ENCODE assay signal across 9 cellular contexts in the genomic region with DNA sequence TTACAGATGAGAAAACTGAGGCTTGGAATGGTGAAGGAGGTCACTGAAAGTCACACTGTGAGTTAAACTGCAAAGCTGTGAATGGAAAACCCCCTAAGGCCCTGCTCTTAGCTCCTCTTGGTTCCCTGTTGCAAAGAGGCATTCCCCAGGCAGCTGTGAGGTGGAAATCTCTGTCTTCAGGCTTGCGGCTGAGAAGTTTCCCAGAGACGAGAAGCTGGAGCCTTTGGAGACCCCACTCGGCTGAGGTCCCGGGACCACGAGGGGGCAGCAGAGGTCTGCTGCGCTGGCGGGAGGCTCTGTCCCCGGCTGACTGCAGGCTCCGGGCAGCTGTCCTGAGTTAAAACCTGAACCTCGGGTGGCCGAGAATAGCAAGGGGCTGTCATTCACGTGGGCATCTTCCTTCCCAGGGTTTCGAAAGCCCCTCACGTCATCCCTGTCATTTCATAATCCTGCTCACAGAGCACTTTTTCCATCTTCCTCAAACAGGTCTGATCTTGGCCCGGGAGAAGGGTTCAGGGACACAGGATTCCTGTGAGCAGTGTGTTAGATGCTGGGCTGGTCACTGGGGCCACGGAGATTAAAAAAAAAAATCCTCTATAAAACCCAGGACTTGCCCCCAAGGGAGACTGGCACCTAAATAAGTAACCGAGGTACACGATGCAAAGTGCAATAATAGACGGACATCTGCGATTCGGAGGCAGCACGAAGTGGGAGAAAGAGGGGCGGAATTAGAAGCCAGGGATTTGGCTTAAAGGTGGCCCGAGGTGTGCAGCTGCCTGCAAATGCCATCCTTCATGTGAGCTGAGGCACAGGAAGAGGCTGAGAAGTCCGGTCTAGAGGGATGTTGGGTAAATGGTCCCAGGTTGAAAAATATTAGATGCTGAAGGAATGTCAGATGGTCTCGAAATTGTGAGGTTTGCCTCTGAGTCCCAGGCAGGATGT. TPM values are rescaled to one million over a fixed set of nuclear protein-coding genes. Genes with fewer than 3 reads are reported as not detected.
DNase-seq lines count a peak whose midpoint lies in the region; ATAC-seq, FAIRE-seq and TF ChIP-seq lines count a peak whose summit lies in the region.
"Had no signal": no experiment of that assay in that cellular context is flagged by ENCODE, and none has a peak within 500 bp of the region (broad histone marks: within the 10 kb centered on the region; RNA-seq: fewer than 3 reads in every experiment).

No MANE protein-coding gene starts in this region.

- peak overlapping the region; percentile 41 for H3K27ac Mint-ChIP-seq in activated B cell treated with CpG ODN at 0.5 μM for 24 hours

- DNase-seq in GDM1 (lab: John Stamatoyannopoulos, UW) (peak; percentile 55), NCI-H2196 (lab: John Stamatoyannopoulos, UW; ENCODE audit: unreplicated experiment) (peak; percentile 67), activated B cell treated with CpG ODN at 0.5 μM for 24 hours (peak; percentile 76), bronchial epithelial cell (ENCODE audit: low read depth) (peak; percentile 48), kidney epithelial cell (ENCODE audit: low read depth) (no peak)
- peak; percentile 61 to 76 for DNase-seq in stimulated activated CD4-positive, alpha-beta T cell treated with anti-CD3 and anti-CD28 coated beads, Interleukin-1b, Interleukin-23, amount 100 ng/mL, for 4 hours (ENCODE audit: low read depth in 2 of 2)

- POLR2A ChIA-PET in activated B cell treated with CpG ODN at 0.5 μM for 24 hours (lab: Charles Lee): no interaction called here

- peaks cover 1% of the 10 kb centered on the region for H3K27me3 ChIP-seq in bronchial epithelial cell (ENCODE audit: control insufficient read depth, insufficient read depth, low read length)
- peaks cover 13% of the 10 kb centered on the region for H3K27me3 ChIP-seq in kidney epithelial cell (ENCODE audit: control insufficient read depth, insufficient read depth, low read length)

- H3K36me3 ChIP-seq in bronchial epithelial cell (ENCODE audit: control insufficient read depth, insufficient read depth, low read length): no peaks in the 10 kb centered on the region
- H3K36me3 ChIP-seq in kidney epithelial cell (ENCODE audit: control insufficient read depth, insufficient read depth, low read length): no peaks in the 10 kb centered on the region

- intact Hi-C loops in activated B cell treated with CpG ODN at 0.5 μM for 24 hours (cut with micrococcal nuclease): loop anchor here (1.0 kb wide), 3 partner anchors 85 to 351 kb away; no protein-coding TSS in a partner anchor

- ATAC-seq in HG02763 (IDR thresholded peaks at IDR 0.05; ENCODE audit: unreplicated experiment): peak; percentile 64
- peak; percentile 94 for ATAC-seq in activated B cell treated with CpG ODN at 0.5 μM for 24 hours (ENCODE audit: low read depth)
- no peak for ATAC-seq in HG03565 (IDR thresholded peaks at IDR 0.05; ENCODE audit: unreplicated experiment)

- H3K36me3 Mint-ChIP-seq in activated B cell treated with CpG ODN at 0.5 μM for 24 hours (ENCODE audit: low read depth): no peaks in the 10 kb centered on the region

- peaks cover 18% of the 10 kb centered on the region for H3K27me3 Mint-ChIP-seq in activated B cell treated with CpG ODN at 0.5 μM for 24 hours

- H3K4me3 ChIP-seq in bronchial epithelial cell (ENCODE audit: low read depth, low read length) (no peak overlapping the region), kidney epithelial cell (ENCODE audit: low read depth, low read length) (no peak overlapping the region)

- CTCF ChIA-PET in activated B cell treated with CpG ODN at 0.5 μM for 24 hours (lab: Charles Lee): interaction anchor here (0.6 to 2.8 kb wide), 32 partner anchors 8 to 739 kb away, joined by 3 to 77 read pairs (median 4); partner anchors contain the start of gene ATOH8

- H3K4me3 Mint-ChIP-seq in activated B cell treated with CpG ODN at 0.5 μM for 24 hours: no peak overlapping the region

- FAIRE-seq in bronchial epithelial cell (lab: Jason Lieb, UNC): no peak
- FAIRE-seq: islet of Langerhans had no signal

- no peaks in the 10 kb centered on the region for H3K9me3 Mint-ChIP-seq in activated B cell treated with CpG ODN at 0.5 μM for 24 hours

- H3K4me1 Mint-ChIP-seq in activated B cell treated with CpG ODN at 0.5 μM for 24 hours: peaks cover 2% of the 10 kb centered on the region

- TF ChIP-seq CTCF in activated B cell treated with CpG ODN at 0.5 μM for 24 hours (IDR thresholded peaks at IDR 0.05): peak; percentile 32
- peak; percentile 100 for TF ChIP-seq CTCF in bronchial epithelial cell (IDR thresholded peaks at IDR 0.05; ENCODE audit: insufficient read depth, low read length, severe bottlenecking)
- TF ChIP-seq CTCF in kidney epithelial cell (IDR thresholded peaks at IDR 0.05; ENCODE audit: insufficient read depth, low read length, poor library complexity, severe bottlenecking): peak; percentile 99

RNA-seq across cellular contexts. Expression of gene ATOH8, which starts 24.6 kb away (rescaled TPM):
- total RNA-seq in activated B cell treated with CpG ODN at 0.5 μM for 24 hours: not detected in 2 replicates
- total RNA-seq in bronchial epithelial cell: 0.79 TPM in 1 of 2 replicates, not detected in the other
- total RNA-seq in kidney epithelial cell: 0.41 and 1.0 TPM in 2 replicates

RNA-seq across cellular contexts. Expression of gene GNLY, which starts 35.0 kb away (rescaled TPM):
- total RNA-seq in activated B cell treated with CpG ODN at 0.5 μM for 24 hours: 1.8 and 2.3 TPM in 2 replicates
- total RNA-seq in bronchial epithelial cell: not detected in 2 replicates
- not detected in 2 replicates for total RNA-seq in kidney epithelial cell

Comparison
In these comparisons a context has a peak if more than half of its experiments do, and no peak if none do; other contexts are left out.
1. CTCF ChIP-seq: peak in every context shown above with its lines; median percentile 100 in bronchial epithelial cell; 99 in kidney epithelial cell; 32 in activated B cell treated with CpG ODN at 0.5 μM for 24 hours.